Comparison of ENCODE assay signal across 8 cellular contexts in the genomic region with DNA sequence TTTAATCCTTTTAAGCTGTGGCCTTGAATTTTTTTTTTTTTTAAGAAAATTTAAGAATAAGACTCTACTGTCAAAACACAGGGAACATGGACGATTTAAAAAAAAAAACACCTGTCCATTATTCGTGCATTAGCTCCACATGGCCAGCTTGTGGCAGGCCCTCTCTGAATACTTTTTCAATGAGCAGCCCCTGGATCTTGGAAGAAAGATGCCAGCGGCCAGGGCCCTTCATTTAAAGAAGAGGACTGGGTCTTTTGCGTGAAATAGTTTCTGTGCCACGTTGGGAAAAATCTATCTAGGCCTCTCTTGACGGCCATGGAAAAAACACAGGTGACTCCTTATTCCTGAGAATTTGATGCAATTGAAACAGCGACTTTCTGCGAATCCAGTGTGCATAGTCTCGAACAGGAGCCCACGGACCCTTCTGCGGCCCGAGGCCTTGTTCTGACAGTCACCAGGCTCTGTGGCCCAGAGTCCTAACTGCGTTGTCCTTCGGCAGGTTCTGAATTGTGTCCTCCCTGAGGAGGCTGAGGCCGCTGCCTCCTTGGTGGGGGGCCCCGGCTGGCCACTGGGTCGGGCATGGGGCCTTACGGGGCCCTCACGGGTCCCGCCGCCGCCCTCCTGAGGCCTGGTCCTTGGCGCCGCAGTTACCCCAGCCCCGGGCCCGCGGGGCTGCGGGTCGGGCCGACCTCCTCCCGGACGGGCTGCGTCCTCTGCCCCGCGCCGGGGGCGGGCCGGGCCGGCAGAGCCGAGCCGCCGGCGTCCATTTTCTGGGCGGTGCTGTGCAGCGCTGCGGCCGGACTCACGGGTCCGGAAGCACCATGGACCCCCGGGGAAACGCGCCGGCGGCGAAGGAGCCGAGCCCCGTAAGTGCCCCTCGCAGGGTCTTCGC. TPM values are rescaled to one million over a fixed set of nuclear protein-coding genes. Genes with fewer than 3 reads are reported as not detected.
DNase-seq lines count a peak whose midpoint lies in the region; ATAC-seq and TF ChIP-seq lines count a peak whose summit lies in the region.

No MANE protein-coding gene starts in this region.

- peaks cover 7% of the 10 kb centered on the region; the same call in 1 of the 2 replicates for H3K9me3 ChIP-seq in PC-9 (ENCODE audit: insufficient read depth, low read depth)
- H3K9me3 ChIP-seq in adrenal gland (replicated peaks in 1 of 3): no peaks in the 10 kb centered on the region
- no peaks in the 10 kb centered on the region for H3K9me3 ChIP-seq in gastrocnemius medialis

- intact Hi-C loops in PC-9 (cut with micrococcal nuclease; ENCODE audit: unreplicated experiment): loop anchor here (5.0 kb wide), 2 partner anchors 35 to 50 kb away; a partner anchor contains a TSS
- intact Hi-C loops in adrenal gland (cut with DNase I): no loop called here
- intact Hi-C loops in gastrocnemius medialis (cut with DNase I; ENCODE audit: low total_unique reads): loop anchor here (5.0 kb wide), 1 partner anchor 40 kb away; no protein-coding TSS in a partner anchor

- H2AFZ ChIP-seq in PC-9: peak overlapping the region; percentile 87

- TF ChIP-seq CTCF in PC-9 (conservative IDR thresholded peaks at IDR 0.05) (no peak), adrenal gland (IDR thresholded peaks at IDR 0.05) (no peak), gastrocnemius medialis (IDR thresholded peaks at IDR 0.05 in 4 of 5, conservative IDR thresholded peaks at IDR 0.05 in 1 of 5) (peak in 1 of 5 experiments; percentile 31)

- H3K79me2 ChIP-seq in PC-9 (ENCODE audit: low read depth): no peaks in the 10 kb centered on the region

- no TSS peak for BruUV-seq in PC-9 (replicated peaks; lab: Mats Ljungman, UMichigan)

- in situ Hi-C loops in gastrocnemius medialis (cut with MboI; ENCODE audit: low sequenced_read_pairs in 4 of 4): loop anchor here in 1 of 4 donors (25.0 kb wide), 1 partner anchor 465 kb away; a partner anchor contains a TSS

- CTCF ChIA-PET in PC-9 (lab: Charles Lee): interaction anchor here (0.6 kb wide), 1 partner anchor 134 kb away, joined by 5 read pairs; no protein-coding TSS in a partner anchor

- H3K4me2 ChIP-seq in PC-9: peak overlapping the region; percentile 80

- no peaks in the 10 kb centered on the region for H3K36me3 ChIP-seq in PC-9 (ENCODE audit: low read depth)
- H3K36me3 ChIP-seq in adrenal gland (replicated peaks in 1 of 2): peaks cover 0 to 28% of the 10 kb centered on the region in 2 donors
- peaks cover 0 to 27% of the 10 kb centered on the region in 2 donors for H3K36me3 ChIP-seq in gastrocnemius medialis

- H3K9me2 ChIP-seq in PC-9 (ENCODE audit: insufficient read depth): no peaks in the 10 kb centered on the region

- ATAC-seq in HG02884 (IDR thresholded peaks at IDR 0.05; ENCODE audit: unreplicated experiment): peak; percentile 58
- ATAC-seq in gastrocnemius medialis: peak; percentile 67 to 71

- H3K27me3 ChIP-seq in PC-9 (ENCODE audit: insufficient read depth, low read depth) (0 out of 2 replicates have a peak, but pooled peaks cover 5% of the 10 kb centered on the region), adrenal gland (no peaks in the 10 kb centered on the region), gastrocnemius medialis (no peaks in the 10 kb centered on the region)

- DNase-seq in stimulated activated CD4-positive, alpha-beta T cell treated with anti-CD3 and anti-CD28 coated beads, Interleukin-15, amount 100 ng/mL, for 1 hour (ENCODE audit: low read depth in 1 of 2, low spot score in 1 of 2): peak; percentile 20 to 33
- no peak for DNase-seq in stimulated activated CD4-positive, alpha-beta T cell treated with anti-CD3 and anti-CD28 coated beads, Interleukin-2, amount 100 ng/mL, for 48 hours
- peak in 1 of 2 experiments; percentile 31 for DNase-seq in PC-9
- DNase-seq in adrenal gland: peak in 3 of 7 donors; percentile 43 to 58 (median 56)
- DNase-seq in hypothalamus (lab: John Stamatoyannopoulos, UW): peak in 28 of 51 donors; percentile 20 to 74 (median 58)
- DNase-seq in gastrocnemius medialis: peak in 1 of 2 donors; percentile 37
- no peak for DNase-seq in NCI-H345 (lab: John Stamatoyannopoulos, UW)

- WGBS in adrenal gland, 4 donors: 4 to 29% (median 10%) methylated on average over 10 to 59 of the region's 59 CpGs

- peak in 1 of 2 donors; percentile 11 for TF ChIP-seq POLR2A in adrenal gland (IDR thresholded peaks at IDR 0.05)
- TF ChIP-seq POLR2A in gastrocnemius medialis (IDR thresholded peaks at IDR 0.05): no peak

- H3K4me3 ChIP-seq in PC-9 (peak overlapping the region; percentile 61; the same call in 1 of the 2 replicates), adrenal gland (peak overlapping the region in 2 of 4 donors; percentile 54 to 89), gastrocnemius medialis (peak overlapping the region; percentile 53 to 70 (median 68))

- no peaks in the 10 kb centered on the region for H4K20me1 ChIP-seq in PC-9 (ENCODE audit: insufficient read depth)

- H3K27ac ChIP-seq in PC-9: no peak overlapping the region
- peak overlapping the region; percentile 95 to 99 (median 98) for H3K27ac ChIP-seq in adrenal gland
- H3K27ac ChIP-seq in gastrocnemius medialis: peak overlapping the region; percentile 92 to 99 (median 96)

- no peaks in the 10 kb centered on the region; the same call in none of the 2 replicates for H3K4me1 ChIP-seq in PC-9 (replicated peaks; ENCODE audit: insufficient read depth)
- peaks cover 61 to 68% of the 10 kb centered on the region in 2 donors for H3K4me1 ChIP-seq in adrenal gland (replicated peaks in 1 of 2)
- H3K4me1 ChIP-seq in gastrocnemius medialis: peaks cover 29 to 35% of the 10 kb centered on the region in 2 donors

- peaks cover 17% of the 10 kb centered on the region; the same call in 1 of the 2 replicates for H3F3A ChIP-seq in PC-9 (ENCODE audit: insufficient read depth, low read depth)

- POLR2A ChIA-PET in PC-9 (lab: Charles Lee; ENCODE audit: unreplicated experiment): interaction anchor here (0.7 to 0.8 kb wide), 3 partner anchors 8 to 99 kb away, joined by 4 to 12 read pairs (median 4); no protein-coding TSS in a partner anchor

RNA-seq across cellular contexts. Expression of a gene that starts 33.5 kb away (rescaled TPM):
- total RNA-seq in PC-9 (2021) (18.5 and 21.8 TPM in 2 replicates), adrenal gland (100 to 1,000 TPM; 116 to 231 (median 167) TPM), gastrocnemius medialis (100 to 1,000 TPM; 160 to 415 (median 232) TPM)
- 10 to 100 TPM; 12.0 to 73.9 (median 14.5) TPM for polyA plus RNA-seq in adrenal gland

Comparison
In these comparisons a context has a peak if more than half of its experiments do, and no peak if none do; other contexts are left out.
1. DNase-seq: peak in stimulated activated CD4-positive, alpha-beta T cell treated with anti-CD3 and anti-CD28 coated beads, Interleukin-15, amount 100 ng/mL, for 1 hour (2 of 2) and hypothalamus (28 of 51); none in stimulated activated CD4-positive, alpha-beta T cell treated with anti-CD3 and anti-CD28 coated beads, Interleukin-2, amount 100 ng/mL, for 48 hours (0 of 2) and NCI-H345 (single experiment).
2. intact Hi-C loops: an anchor here in PC-9 (5.0 kb wide) and gastrocnemius medialis (5.0 kb wide); none called in adrenal gland.